ENCODE assay signal across 24 cellular contexts in genomic region chr12:57154804-57155434, GRCh38. TPM values are rescaled to one million over a fixed set of nuclear protein-coding genes. Genes with fewer than 3 reads are reported as not detected.
DNase-seq lines count a peak whose midpoint lies in the region; FAIRE-seq and TF ChIP-seq lines count a peak whose summit lies in the region.
"Had no signal": no experiment of that assay in that cellular context is flagged by ENCODE, and none has a peak within 500 bp of the region (broad histone marks: within the 10 kb centered on the region; RNA-seq: fewer than 3 reads in every experiment).

No MANE protein-coding gene starts in this region.

- peak; percentile 86 for FAIRE-seq in GM12892 (lab: Jason Lieb, UNC)
- FAIRE-seq in frontal cortex (lab: Jason Lieb, UNC): no peak
- FAIRE-seq: small intestine had no signal

- H3K9me3 Mint-ChIP-seq in CD8-positive, alpha-beta memory T cell: no peaks in the 10 kb centered on the region
- H3K9me3 Mint-ChIP-seq: activated CD4-positive, alpha-beta T cell treated with anti-CD3 and anti-CD28 coated beads, Interleukin-2, amount 10 ng/mL, durations not matched to agents 7 days and 5 days; nephron progenitor cell had no signal

- no peak overlapping the region for H2BK15ac ChIP-seq in mesenchymal stem cell (ENCODE audit: low read depth, poor library complexity, severe bottlenecking)

- H3K4me1 ChIP-seq in BLaER1 treated with 17β-estradiol and CSF1 and Interleukin-3, amounts not matched to agents 10 nM and 100 nM: peaks cover 47 to 100% (median 100%) of the 10 kb centered on the region in 10 experiments
- H3K4me1 ChIP-seq in mesenchymal stem cell (ENCODE audit: control insufficient read depth, insufficient read depth, low read depth, low read length) (peaks cover 29% of the 10 kb centered on the region), Karpas-422 (ENCODE audit: low read length) (no peaks in the 10 kb centered on the region; the same call in 1 of the 2 replicates)
- peaks cover 5% of the 10 kb centered on the region for H3K4me1 ChIP-seq in CD8-positive, alpha-beta memory T cell (ENCODE audit: insufficient read depth, low read length)

- H3K36me3 Mint-ChIP-seq in CD8-positive, alpha-beta memory T cell: no peaks in the 10 kb centered on the region

- H4K20me1 ChIP-seq in BLaER1 treated with 17β-estradiol and CSF1 and Interleukin-3, amounts not matched to agents 10 nM and 100 nM: no peaks in the 10 kb centered on the region; a peak in 1 of 22 replicates
- H4K20me1 ChIP-seq in Karpas-422 (ENCODE audit: insufficient read depth, low read depth, low read length): no peaks in the 10 kb centered on the region

- no peak overlapping the region for H2BK5ac ChIP-seq in mesenchymal stem cell (ENCODE audit: low read depth, low read length, poor library complexity, severe bottlenecking)

- no peak overlapping the region for H4K8ac ChIP-seq in mesenchymal stem cell (ENCODE audit: low read length)

- no peak for DNase-seq in GM12892 (ENCODE audit: insufficient read length)
- DNase-seq in OCI-M1 (lab: John Stamatoyannopoulos, UW): peak; percentile 44
- no peak for DNase-seq in mesenchymal stem cell
- DNase-seq in CD8-positive, alpha-beta memory T cell: no peak
- DNase-seq in frontal cortex (ENCODE audit: low spot score in 2 of 2): no peak
- no peak for DNase-seq in Karpas-422
- DNase-seq in T-helper 1 cell: no peak
- DNase-seq: activated CD4-positive, alpha-beta T cell treated with anti-CD3 and anti-CD28 coated beads, Interleukin-2, amount 10 ng/mL, durations not matched to agents 7 days and 5 days; activated effector memory CD4-positive, alpha-beta T cell treated with Interleukin-2 at 50 U/mL for 16 hours; H7; left cardiac atrium; midbrain; NCI-H146; NCI-H774; nephron progenitor cell; RPMI8226; small intestine; stimulated activated CD4-positive, alpha-beta T cell treated with anti-CD3 and anti-CD28 coated beads, Interleukin-4, amount 100 ng/mL, for 24 hours had no signal

- no peaks in the 10 kb centered on the region for H3K79me2 ChIP-seq in Karpas-422 (ENCODE audit: low read length)

- 0 out of 20 replicates have a peak overlapping the region, but pooled peaks of 1 of the 10 experiments have one; percentile 10 for H3K4me3 ChIP-seq in BLaER1 treated with 17β-estradiol and CSF1 and Interleukin-3, amounts not matched to agents 10 nM and 100 nM
- H3K4me3 ChIP-seq in mesenchymal stem cell (ENCODE audit: insufficient read depth in 1 of 2, low read depth in 1 of 2, low read length in 2 of 2): no peak overlapping the region
- H3K4me3 ChIP-seq in CD8-positive, alpha-beta memory T cell (ENCODE audit: low read length): no peak overlapping the region
- no peak overlapping the region for H3K4me3 ChIP-seq in Karpas-422 (ENCODE audit: low read length)
- H3K4me3 ChIP-seq: cardiac muscle cell had no signal

- peaks cover 7 to 9% of the 10 kb centered on the region in 2 donors for H3K27me3 Mint-ChIP-seq in CD8-positive, alpha-beta memory T cell
- H3K27me3 Mint-ChIP-seq: activated CD4-positive, alpha-beta T cell treated with anti-CD3 and anti-CD28 coated beads, Interleukin-2, amount 10 ng/mL, durations not matched to agents 7 days and 5 days; progenitor cell of endocrine pancreas had no signal

- no peak overlapping the region for H3K4ac ChIP-seq in mesenchymal stem cell (ENCODE audit: low read depth in 1 of 2, low read length in 2 of 2)

- CTCF ChIA-PET in CD8-positive, alpha-beta memory T cell (lab: Charles Lee): no interaction called here

- H2BK120ac ChIP-seq in mesenchymal stem cell (ENCODE audit: low read depth, low read length): no peak overlapping the region

- no peak overlapping the region for H2AK5ac ChIP-seq in mesenchymal stem cell (ENCODE audit: low read length, severe bottlenecking)

- TF ChIP-seq POLR2A in GM12892 (IDR thresholded peaks at IDR 0.05; ENCODE audit: low read depth, low read length): no peak

- H3K4me2 ChIP-seq in BLaER1 treated with 17β-estradiol and CSF1 and Interleukin-3, amounts not matched to agents 10 nM and 100 nM: peak overlapping the region; percentile 22 to 98 (median 94); a peak in 18 of 22 replicates
- H3K4me2 ChIP-seq in mesenchymal stem cell (ENCODE audit: low read length, poor library complexity, severe bottlenecking): no peak overlapping the region
- no peak overlapping the region for H3K4me2 ChIP-seq in Karpas-422 (ENCODE audit: low read depth, low read length, poor library complexity, severe bottlenecking)

- no peak overlapping the region for H3K27ac Mint-ChIP-seq in CD8-positive, alpha-beta memory T cell
- H3K27ac Mint-ChIP-seq: activated CD4-positive, alpha-beta T cell treated with anti-CD3 and anti-CD28 coated beads, Interleukin-2, amount 10 ng/mL, durations not matched to agents 7 days and 5 days; nephron progenitor cell; progenitor cell of endocrine pancreas had no signal

- WGBS in mesenchymal stem cell: 97% methylated on average over 3 of the region's 5 CpGs

- H3K9ac ChIP-seq in BLaER1 treated with 17β-estradiol and CSF1 and Interleukin-3, amounts not matched to agents 10 nM and 100 nM: peak overlapping the region in 5 of 11 experiments; percentile 1 to 44 (median 15); a peak in 4 of 22 replicates
- H3K9ac ChIP-seq in mesenchymal stem cell (ENCODE audit: low read length) (peak overlapping the region; percentile 58), Karpas-422 (ENCODE audit: low read length) (no peak overlapping the region)

- H3K23ac ChIP-seq in mesenchymal stem cell (ENCODE audit: low read length in 2 of 2): no peak overlapping the region

- H4K91ac ChIP-seq in mesenchymal stem cell (ENCODE audit: low read length): no peak overlapping the region

- H3K36me3 ChIP-seq in BLaER1 treated with 17β-estradiol and CSF1 and Interleukin-3, amounts not matched to agents 10 nM and 100 nM: peaks cover 0 to 92% (median 15%) of the 10 kb centered on the region in 11 experiments; a peak in 16 of 22 replicates
- peaks cover 78 to 85% of the 10 kb centered on the region in 2 experiments for H3K36me3 ChIP-seq in mesenchymal stem cell (ENCODE audit: control insufficient read depth in 1 of 2, insufficient read depth in 2 of 2, low read depth in 1 of 2, low read length in 2 of 2)
- no peaks in the 10 kb centered on the region for H3K36me3 ChIP-seq in CD8-positive, alpha-beta memory T cell (ENCODE audit: insufficient read depth, low read length)
- H3K36me3 ChIP-seq in Karpas-422 (ENCODE audit: insufficient read depth, low read length): no peaks in the 10 kb centered on the region

- no peaks in the 10 kb centered on the region for H3K9me2 ChIP-seq in Karpas-422 (replicated peaks; ENCODE audit: insufficient read depth, low read length)

- H3K18ac ChIP-seq in mesenchymal stem cell (ENCODE audit: low read depth in 1 of 2, low read length in 2 of 2): no peak overlapping the region

- no peak overlapping the region for H2BK12ac ChIP-seq in mesenchymal stem cell (ENCODE audit: low read length in 2 of 2)

- POLR2A ChIA-PET in CD8-positive, alpha-beta memory T cell (lab: Charles Lee): no interaction called here

- no peaks in the 10 kb centered on the region for H3K9me3 ChIP-seq in BLaER1 treated with 17β-estradiol and CSF1 and Interleukin-3, amounts not matched to agents 10 nM and 100 nM (replicated peaks in 1 of 11)
- H3K9me3 ChIP-seq in mesenchymal stem cell (ENCODE audit: control insufficient read depth, low read length): no peaks in the 10 kb centered on the region
- no peaks in the 10 kb centered on the region for H3K9me3 ChIP-seq in CD8-positive, alpha-beta memory T cell (ENCODE audit: low read length)
- no peaks in the 10 kb centered on the region for H3K9me3 ChIP-seq in Karpas-422 (ENCODE audit: low read length)

- H2AFZ ChIP-seq in mesenchymal stem cell (ENCODE audit: low read depth, low read length): no peak overlapping the region
- no peak overlapping the region for H2AFZ ChIP-seq in Karpas-422 (ENCODE audit: low read length)

- peaks cover 41% of the 10 kb centered on the region for H3K79me1 ChIP-seq in mesenchymal stem cell (replicated peaks; ENCODE audit: low read length, poor library complexity, severe bottlenecking)

- peaks cover 6 to 13% (median 8%) of the 10 kb centered on the region in 3 donors for H3K4me1 Mint-ChIP-seq in CD8-positive, alpha-beta memory T cell

- no peak overlapping the region for H3K4me3 Mint-ChIP-seq in CD8-positive, alpha-beta memory T cell
- H3K4me3 Mint-ChIP-seq: activated CD4-positive, alpha-beta T cell treated with anti-CD3 and anti-CD28 coated beads, Interleukin-2, amount 10 ng/mL, durations not matched to agents 7 days and 5 days; nephron progenitor cell had no signal

- H3K14ac ChIP-seq in mesenchymal stem cell (ENCODE audit: low read length in 2 of 2): no peak overlapping the region

- peak overlapping the region in 9 of 11 experiments; percentile 1 to 90 (median 61); a peak in 14 of 22 replicates for H3K27ac ChIP-seq in BLaER1 treated with 17β-estradiol and CSF1 and Interleukin-3, amounts not matched to agents 10 nM and 100 nM
- H3K27ac ChIP-seq in mesenchymal stem cell (ENCODE audit: low read length, poor library complexity, severe bottlenecking) (no peak overlapping the region), Karpas-422 (ENCODE audit: low read length) (no peak overlapping the region)
- H3K27ac ChIP-seq in CD8-positive, alpha-beta memory T cell (ENCODE audit: low read depth, low read length): no peak overlapping the region
- H3K27ac ChIP-seq: cardiac muscle cell had no signal

- H3K27me3 ChIP-seq in BLaER1 treated with 17β-estradiol and CSF1 and Interleukin-3, amounts not matched to agents 10 nM and 100 nM: no peaks in the 10 kb centered on the region
- no peaks in the 10 kb centered on the region for H3K27me3 ChIP-seq in mesenchymal stem cell (ENCODE audit: control insufficient read depth in 1 of 2, insufficient read depth in 1 of 2, low read length in 2 of 2)
- no peaks in the 10 kb centered on the region for H3K27me3 ChIP-seq in CD8-positive, alpha-beta memory T cell (ENCODE audit: insufficient read depth, low read length, poor library complexity, severe bottlenecking)
- H3K27me3 ChIP-seq in Karpas-422 (ENCODE audit: low read length): no peaks in the 10 kb centered on the region
- H3K27me3 ChIP-seq: cardiac muscle cell had no signal

RNA-seq across cellular contexts. Expression of gene LRP1-AS, which starts 7.5 kb away (rescaled TPM):
- not detected for polyA plus RNA-seq in GM12892 (2012; ENCODE audit: missing spikeins)
- polyA plus RNA-seq in mesenchymal stem cell (2013, experiment 1 of 2): not detected
- not detected for polyA plus RNA-seq in mesenchymal stem cell (2013, experiment 2 of 2)
- not detected for total RNA-seq in CD8-positive, alpha-beta memory T cell
- polyA plus RNA-seq in CD8-positive, alpha-beta memory T cell: not detected
- total RNA-seq in frontal cortex: not detected
- total RNA-seq in Karpas-422 (2014; rRNA removed; shearing (Covaris generic); ENCODE audit: low replicate concordance): not detected in 2 replicates
- total RNA-seq: activated CD4-positive, alpha-beta T cell treated with anti-CD3 and anti-CD28 coated beads, Interleukin-2, amount 10 ng/mL, durations not matched to agents 7 days and 5 days; cardiac muscle cell; esophagus mucosa; H7; left cardiac atrium; progenitor cell of endocrine pancreas; subcutaneous adipose tissue had no signal
- polyA plus RNA-seq: adipose tissue, cardiac muscle cell had no signal

RNA-seq across cellular contexts. Expression of gene LRP1, which starts 26.6 kb away (rescaled TPM):
- 0.34 TPM for polyA plus RNA-seq in GM12892 (2012; ENCODE audit: missing spikeins)
- polyA plus RNA-seq in mesenchymal stem cell (2013, experiment 1 of 2): 68.9 TPM
- polyA plus RNA-seq in mesenchymal stem cell (2013, experiment 2 of 2): 57.9 TPM
- 1 to 10 TPM; 2.3 to 2.5 TPM for total RNA-seq in CD8-positive, alpha-beta memory T cell
- 0.29 TPM for polyA plus RNA-seq in CD8-positive, alpha-beta memory T cell
- total RNA-seq in frontal cortex: 63.2 TPM
- total RNA-seq in Karpas-422 (2014; rRNA removed; shearing (Covaris generic); ENCODE audit: low replicate concordance): 0.56 and 3.1 TPM in 2 replicates

RNA-seq across cellular contexts. Expression of gene STAT6, which starts 43.8 kb away (rescaled TPM):
- 129 TPM for polyA plus RNA-seq in GM12892 (2012; ENCODE audit: missing spikeins)
- 87.5 TPM for polyA plus RNA-seq in mesenchymal stem cell (2013, experiment 1 of 2)
- polyA plus RNA-seq in mesenchymal stem cell (2013, experiment 2 of 2): 89.4 TPM
- total RNA-seq in CD8-positive, alpha-beta memory T cell: 100 to 1,000 TPM; 262 to 265 TPM
- polyA plus RNA-seq in CD8-positive, alpha-beta memory T cell: 82.8 TPM
- total RNA-seq in frontal cortex: 2.4 TPM
- total RNA-seq in Karpas-422 (2014; rRNA removed; shearing (Covaris generic); ENCODE audit: low replicate concordance): 116 and 140 TPM in 2 replicates

Comparison
In these comparisons a context has a peak if more than half of its experiments do, and no peak if none do; other contexts are left out.
1. H3K27ac ChIP-seq: peak in BLaER1 treated with 17β-estradiol and CSF1 and Interleukin-3, amounts not matched to agents 10 nM and 100 nM (9 of 11); none in mesenchymal stem cell (single experiment), CD8-positive, alpha-beta memory T cell (single experiment) and Karpas-422 (single experiment).
2. H3K4me2 ChIP-seq: peak in BLaER1 treated with 17β-estradiol and CSF1 and Interleukin-3, amounts not matched to agents 10 nM and 100 nM (11 of 11); none in mesenchymal stem cell (single experiment) and Karpas-422 (single experiment).
3. RNA of gene LRP1, which starts 26.6 kb away (total RNA-seq): 63.2 TPM in frontal cortex (single experiment); 2.3 to 2.5 TPM in CD8-positive, alpha-beta memory T cell and 0.56 to 3.1 TPM in Karpas-422; every median in the first group is over 10 times any median in the second.
4. RNA of gene STAT6, which starts 43.8 kb away (total RNA-seq): 262 to 265 TPM in CD8-positive, alpha-beta memory T cell and 116 to 140 TPM in Karpas-422; 2.4 TPM in frontal cortex (single experiment); every median in the first group is over 10 times any median in the second.